In genomic region chr1:2482588-2482987, GRCh38 we compare ENCODE assay signal across 3 cellular contexts.
A peak's percentile ranks its signal among the peaks of the same experiment; 100 is the strongest.
TF ChIP-seq lines count a peak whose summit lies in the region.

No MANE protein-coding gene starts in this region.

TF ChIP-seq in GM23338, 12 proteins besides CTCF, POLR2A, EP300 and RAD21 (continues in another document):
- TF ChIP-seq POLR2AphosphoS5 (IDR thresholded peaks at IDR 0.05; ENCODE audit: low read depth) (no peak), JUNB (IDR thresholded peaks at IDR 0.05; ENCODE audit: unreplicated experiment) (no peak), REST (IDR thresholded peaks at IDR 0.05; ENCODE audit: unreplicated experiment) (peak; percentile 73), EZH2 (IDR thresholded peaks at IDR 0.05; ENCODE audit: low read depth, unreplicated experiment) (no peak)

TF ChIP-seq in PFSK-1, 5 proteins besides CTCF, POLR2A, EP300 and RAD21:
- TF ChIP-seq REST (IDR thresholded peaks at IDR 0.05; ENCODE audit: insufficient read depth in 1 of 2, low read depth in 2 of 2, low read length in 2 of 2) (peak; percentile 72 to 87), FOXP2 (optimal IDR thresholded peaks at IDR 0.05; ENCODE audit: borderline replicate concordance, extremely low read depth, extremely low read length, insufficient read depth) (no peak)
TF ChIP-seq in PFSK-1: peak in this region for 1.

TF ChIP-seq in GM12878, 131 proteins besides CTCF, POLR2A, EP300 and RAD21:
- TF ChIP-seq REST (IDR thresholded peaks at IDR 0.05; ENCODE audit: low read depth, low read length) (peak; percentile 67; the same call in 1 of the 2 replicates), ZBTB33 (IDR thresholded peaks at IDR 0.05) (no peak)
